Comparison of ENCODE assay signal across 34 cellular contexts in the genomic region with DNA sequence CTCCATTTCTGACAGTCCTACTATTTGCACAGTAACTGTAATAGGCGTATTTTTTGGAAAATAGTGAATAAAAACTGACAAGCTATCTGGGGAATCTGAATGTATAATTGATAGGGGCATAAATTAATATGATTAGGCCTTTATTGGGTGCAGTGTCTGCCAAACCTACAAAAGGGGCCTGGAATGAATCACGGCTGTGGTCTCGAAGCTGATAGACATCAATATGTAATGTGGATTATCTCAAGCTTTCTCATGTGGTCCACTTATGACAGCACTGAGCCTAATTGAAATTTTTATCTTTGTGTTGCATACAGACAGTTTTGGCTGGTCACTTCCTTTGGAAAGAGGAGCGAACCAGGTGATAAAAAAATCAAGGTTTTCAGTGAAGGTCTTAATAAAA.
"Had no signal": no experiment of that assay in that cellular context is flagged by ENCODE, and none has a peak within 500 bp of the region (broad histone marks: within the 10 kb centered on the region; RNA-seq: fewer than 3 reads in every experiment).

No MANE protein-coding gene starts in this region.

- H3K9ac ChIP-seq: KMS-11 had no signal

- H3K4me3 ChIP-seq: MG63 had no signal

- H3K4me2 ChIP-seq: KMS-11 had no signal

- H3K9me3 ChIP-seq: MG63 had no signal

- DNase-seq: Karpas-422, Kasumi-1, MG63, MM.1S, MV-4-11, NCI-H1048, NCI-H1092, NCI-H1092 treated with DMSO at 0.1 percent for 48 hours, NCI-H1105, NCI-H1105 treated with DMSO at 0.1 percent for 48 hours, NCI-H1417, NCI-H1417 treated with DMSO at 0.1 percent for 48 hours, NCI-H1436, NCI-H1436 treated with DMSO at 0.1 percent for 48 hours, NCI-H146, NCI-H1694, NCI-H1694 treated with DMSO at 0.1 percent for 48 hours, NCI-H187, NCI-H187 treated with DMSO at 0.1 percent for 48 hours, NCI-H1930, NCI-H2029, NCI-H2029 treated with DMSO at 0.1 percent for 48 hours, NCI-H2081, NCI-H2081 treated with DMSO at 0.1 percent for 48 hours, NCI-H2107, NCI-H2171, NCI-H2171 treated with DMSO at 0.1 percent for 48 hours, NCI-H2227 treated with DMSO at 0.1 percent for 48 hours, NCI-H226, NCI-H345, NCI-H446, NCI-H446 treated with DMSO at 0.1 percent for 48 hours, NCI-H510A had no signal

- H3K36me3 ChIP-seq: MG63 had no signal

- H3K27ac ChIP-seq: KMS-11 had no signal

- H3K27me3 ChIP-seq: MG63 had no signal
